Comparison of ENCODE assay signal across 8 cellular contexts in the genomic region with DNA sequence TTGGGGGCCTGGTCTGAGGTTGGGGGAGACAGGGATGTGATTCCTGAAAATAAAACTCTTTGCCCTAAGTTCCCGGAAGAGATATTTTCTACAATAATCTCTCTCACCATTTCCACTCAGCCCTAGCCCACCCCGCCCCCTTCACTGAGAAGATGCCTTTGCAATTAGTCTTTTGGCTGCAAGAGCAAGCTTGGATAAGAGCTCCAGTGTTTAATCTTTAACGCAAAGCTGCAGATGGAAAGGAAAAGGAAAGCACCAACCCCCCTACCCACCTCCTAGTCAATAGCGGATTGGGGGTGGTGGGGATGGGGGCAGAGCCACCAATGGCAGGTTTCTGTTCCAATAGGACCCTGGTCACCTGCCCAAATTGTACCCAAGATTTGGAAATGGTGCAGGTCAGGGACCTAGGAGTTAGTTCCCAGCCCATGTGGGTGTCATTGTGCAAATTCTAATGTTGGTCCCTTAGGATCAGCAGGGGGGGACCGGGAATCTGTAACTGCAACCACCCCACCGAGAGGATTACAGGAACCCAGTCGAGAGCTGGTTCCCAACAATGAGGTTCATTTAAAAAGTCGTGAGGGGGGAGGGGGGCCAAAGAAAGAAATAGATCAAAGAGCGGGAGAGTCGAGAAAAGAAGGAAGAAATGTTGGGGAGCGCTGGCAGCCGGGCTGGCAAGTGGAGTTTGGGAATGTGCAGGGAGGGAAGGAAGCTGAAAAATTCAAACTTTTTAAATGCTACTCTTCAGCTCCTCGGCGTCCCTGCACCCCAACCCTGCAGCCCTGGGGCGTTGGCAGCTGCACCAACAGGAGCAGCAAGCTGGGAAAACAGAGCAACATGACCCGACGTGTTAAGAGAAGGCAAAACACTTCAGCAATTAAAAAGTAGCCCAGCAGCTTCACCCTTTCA. TPM values are rescaled to one million over a fixed set of nuclear protein-coding genes. Genes with fewer than 3 reads are reported as not detected.
A peak's percentile ranks its signal among the peaks of the same experiment; 100 is the strongest.
DNase-seq lines count a peak whose midpoint lies in the region; ATAC-seq and TF ChIP-seq lines count a peak whose summit lies in the region.

No MANE protein-coding gene starts in this region.

- CTCF ChIA-PET in activated naive CD4-positive, alpha-beta T cell treated with anti-CD3 and anti-CD28 coated beads, Interleukin-2, amount 10 ng/mL, durations not matched to agents 7 days and 5 days (lab: Charles Lee): interaction anchor here (0.6 to 5.7 kb wide), 9 partner anchors 7 to 541 kb away, joined by 3 to 105 read pairs (median 4); no protein-coding TSS in a partner anchor
- CTCF ChIA-PET in activated CD4-positive, alpha-beta memory T cell treated with anti-CD3 and anti-CD28 coated beads for 36 hours (lab: Charles Lee): interaction anchor here (1.0 to 11.0 kb wide), 8 partner anchors 11 to 542 kb away, joined by 3 to 218 read pairs (median 16); no protein-coding TSS in a partner anchor

- no peaks in the 10 kb centered on the region for H3K9me3 Mint-ChIP-seq in activated naive CD4-positive, alpha-beta T cell treated with anti-CD3 and anti-CD28 coated beads, Interleukin-2, amount 10 ng/mL, durations not matched to agents 7 days and 5 days
- H3K9me3 Mint-ChIP-seq in activated CD4-positive, alpha-beta memory T cell treated with anti-CD3 and anti-CD28 coated beads for 36 hours: no peaks in the 10 kb centered on the region

- H3K27me3 Mint-ChIP-seq in activated naive CD4-positive, alpha-beta T cell treated with anti-CD3 and anti-CD28 coated beads, Interleukin-2, amount 10 ng/mL, durations not matched to agents 7 days and 5 days: peaks cover 8% of the 10 kb centered on the region
- H3K27me3 Mint-ChIP-seq in activated CD4-positive, alpha-beta memory T cell treated with anti-CD3 and anti-CD28 coated beads for 36 hours: no peaks in the 10 kb centered on the region

- peaks cover 64% of the 10 kb centered on the region for H3K36me3 Mint-ChIP-seq in activated naive CD4-positive, alpha-beta T cell treated with anti-CD3 and anti-CD28 coated beads, Interleukin-2, amount 10 ng/mL, durations not matched to agents 7 days and 5 days
- peaks cover 71% of the 10 kb centered on the region for H3K36me3 Mint-ChIP-seq in activated CD4-positive, alpha-beta memory T cell treated with anti-CD3 and anti-CD28 coated beads for 36 hours

- peaks cover 49% of the 10 kb centered on the region for H3K4me1 Mint-ChIP-seq in activated naive CD4-positive, alpha-beta T cell treated with anti-CD3 and anti-CD28 coated beads, Interleukin-2, amount 10 ng/mL, durations not matched to agents 7 days and 5 days
- H3K4me1 Mint-ChIP-seq in activated CD4-positive, alpha-beta memory T cell treated with anti-CD3 and anti-CD28 coated beads for 36 hours (ENCODE audit: low read depth): peaks cover 40% of the 10 kb centered on the region

- POLR2A ChIA-PET in activated CD4-positive, alpha-beta memory T cell treated with anti-CD3 and anti-CD28 coated beads for 36 hours (lab: Charles Lee): interaction anchor here (1.0 to 7.1 kb wide), 10 partner anchors 10 to 541 kb away, joined by 3 to 163 read pairs (median 9); no protein-coding TSS in a partner anchor

- peak overlapping the region; percentile 100 for H3K27ac ChIP-seq in psoas muscle

- no peaks in the 10 kb centered on the region for H3K9me3 ChIP-seq in psoas muscle

- TF ChIP-seq CTCF in psoas muscle (IDR thresholded peaks at IDR 0.05): no peak

- peaks cover 23 to 53% of the 10 kb centered on the region in 2 donors for H3K36me3 ChIP-seq in psoas muscle (ENCODE audit: insufficient read depth in 1 of 2, low read depth in 1 of 2)

- H3K4me3 Mint-ChIP-seq in activated naive CD4-positive, alpha-beta T cell treated with anti-CD3 and anti-CD28 coated beads, Interleukin-2, amount 10 ng/mL, durations not matched to agents 7 days and 5 days: peak overlapping the region; percentile 95
- H3K4me3 Mint-ChIP-seq in activated CD4-positive, alpha-beta memory T cell treated with anti-CD3 and anti-CD28 coated beads for 36 hours: peak overlapping the region; percentile 89

- WGBS in psoas muscle, 3 donors: 0 to 3% (median 1%) methylated on average over 17 of the region's 17 CpGs

- peaks cover 9% of the 10 kb centered on the region for H3K4me1 ChIP-seq in psoas muscle

- peak overlapping the region; percentile 100 for H3K27ac Mint-ChIP-seq in activated naive CD4-positive, alpha-beta T cell treated with anti-CD3 and anti-CD28 coated beads, Interleukin-2, amount 10 ng/mL, durations not matched to agents 7 days and 5 days
- peak overlapping the region; percentile 99 for H3K27ac Mint-ChIP-seq in activated CD4-positive, alpha-beta memory T cell treated with anti-CD3 and anti-CD28 coated beads for 36 hours

- ATAC-seq in psoas muscle (no peak), HG02588 (IDR thresholded peaks at IDR 0.05; ENCODE audit: unreplicated experiment) (no peak)

- H3K27me3 ChIP-seq in psoas muscle (ENCODE audit: insufficient read depth in 3 of 3, low read length in 2 of 3): no peaks in the 10 kb centered on the region

- intact Hi-C loops in activated CD4-positive, alpha-beta memory T cell treated with anti-CD3 and anti-CD28 coated beads for 36 hours (cut with micrococcal nuclease): loop anchor here (5.0 to 10.0 kb wide), 4 partner anchors 504 to 1427 kb away; partner anchors contain the start of genes EIF2S1 and SUSD6
- intact Hi-C loops in psoas muscle (cut with DNase I): loop anchor here (2.0 to 5.0 kb wide), 4 partner anchors 241 to 649 kb away; no protein-coding TSS in a partner anchor

- peak; percentile 49 for DNase-seq in activated naive CD4-positive, alpha-beta T cell treated with anti-CD3 and anti-CD28 coated beads, Interleukin-2, amount 10 ng/mL, durations not matched to agents 7 days and 5 days
- no peak for DNase-seq in activated naive CD4-positive, alpha-beta T cell treated with Interleukin-2 at 50 U/mL for 16 hours
- DNase-seq in activated CD4-positive, alpha-beta memory T cell treated with anti-CD3 and anti-CD28 coated beads for 36 hours: peak; percentile 46
- DNase-seq in foreskin melanocyte (peak; percentile 35), psoas muscle (no peak), ureter (ENCODE audit: low spot score) (no peak), cerebellum (ENCODE audit: low spot score) (no peak)

- H3K4me3 ChIP-seq in psoas muscle: peak overlapping the region; percentile 91

RNA-seq across cellular contexts. Expression of gene ZFP36L1, which starts 1.5 kb away (rescaled TPM):
- total RNA-seq in activated CD4-positive, alpha-beta memory T cell treated with anti-CD3 and anti-CD28 coated beads for 36 hours: 100 to 1,000 TPM; 103 to 107 TPM
- total RNA-seq in psoas muscle (100 to 1,000 TPM in 3 of 4 donors, 10 to 100 TPM in 1; 59.4 to 225 (median 160) TPM), ureter (393 TPM), cerebellum (26.4 TPM)
- 100 to 1,000 TPM in 1 of 3 donors, 10 to 100 TPM in 2; 45.4 to 144 (median 46.8) TPM for polyA plus RNA-seq in psoas muscle

Comparison
In these comparisons a context has a peak if more than half of its experiments do, and no peak if none do; other contexts are left out.
1. DNase-seq: peak in activated naive CD4-positive, alpha-beta T cell treated with anti-CD3 and anti-CD28 coated beads, Interleukin-2, amount 10 ng/mL, durations not matched to agents 7 days and 5 days (single experiment), activated CD4-positive, alpha-beta memory T cell treated with anti-CD3 and anti-CD28 coated beads for 36 hours (single experiment) and foreskin melanocyte (single experiment); none in activated naive CD4-positive, alpha-beta T cell treated with Interleukin-2 at 50 U/mL for 16 hours (single experiment), psoas muscle (0 of 2), ureter (single experiment) and cerebellum (single experiment).